In genomic region chr16:48914070-48914469, GRCh38 we compare ENCODE assay signal across 20 cellular contexts.
"Had no signal": no experiment of that assay in that cellular context is flagged by ENCODE, and none has a peak within 500 bp of the region (broad histone marks: within the 10 kb centered on the region; RNA-seq: fewer than 3 reads in every experiment).

No MANE protein-coding gene starts in this region.

- H3K36me3 Mint-ChIP-seq: stimulated activated memory B cell treated with anti-CD40 and anti-IgM and Interleukin-4, amounts not matched to agents 10 μg/mL and 1 μg/mL and 100 μg/mL, for 72 hours had no signal

- H3K9me3 ChIP-seq: body of pancreas, right lobe of liver, stomach, suprapubic skin, uterus had no signal

- ATAC-seq: activated CD4-positive, CD25-positive, alpha-beta regulatory T cell treated with anti-CD3 and anti-CD28 coated beads, Interleukin-2, amount 50 U/mL, for 24 hours; activated T-cell treated with anti-CD3 and anti-CD28 coated beads, Interleukin-2, amount 50 U/mL, for 72 hours; body of pancreas; esophagus mucosa; right lobe of liver; stimulated activated memory B cell treated with anti-CD40 and anti-IgM and Interleukin-4, amounts not matched to agents 10 μg/mL and 1 μg/mL and 100 μg/mL, for 72 hours had no signal

- H3K9me3 Mint-ChIP-seq: activated CD4-positive, alpha-beta T cell treated with anti-CD3 and anti-CD28 coated beads, Interleukin-2, amount 10 ng/mL, durations not matched to agents 24 days and 14 days; nephron had no signal

- H3K4me3 Mint-ChIP-seq: activated CD4-positive, alpha-beta memory T cell treated with anti-CD3 and anti-CD28 coated beads, Interleukin-2, amount 10 ng/mL, durations not matched to agents 7 days and 5 days; activated CD4-positive, alpha-beta T cell treated with anti-CD3 and anti-CD28 coated beads, Interleukin-2, amount 10 ng/mL, durations not matched to agents 24 days and 14 days; activated T-cell treated with anti-CD3 and anti-CD28 coated beads, Interleukin-2, amount 50 U/mL, for 72 hours; nephron; stimulated activated memory B cell treated with anti-CD40 and anti-IgM and Interleukin-4, amounts not matched to agents 10 μg/mL and 1 μg/mL and 100 μg/mL, for 72 hours had no signal

- DNase-seq: activated CD4-positive, alpha-beta memory T cell treated with anti-CD3 and anti-CD28 coated beads, Interleukin-2, amount 10 ng/mL, durations not matched to agents 7 days and 5 days; activated CD4-positive, alpha-beta T cell treated with anti-CD3 and anti-CD28 coated beads, Interleukin-2, amount 10 ng/mL, durations not matched to agents 24 days and 14 days; activated effector memory CD4-positive, alpha-beta T cell treated with anti-CD3 and anti-CD28 coated beads, Interleukin-2, amount 50 U/mL, for 16 hours; activated naive CD4-positive, alpha-beta T cell treated with anti-CD3 and anti-CD28 coated beads, Interleukin-2, amount 50 U/mL, for 16 hours; activated T-cell treated with anti-CD3 and anti-CD28 coated beads, Interleukin-2, amount 50 U/mL, for 72 hours; body of pancreas; dermis blood vessel endothelial cell; effector CD8-positive, alpha-beta T cell; foreskin melanocyte; glutamatergic neuron; nucleus accumbens; right lobe of liver; stimulated activated CD4-positive, alpha-beta T cell treated with anti-CD3 and anti-CD28 coated beads, Interleukin-2, amount 100 ng/mL, for 24 hours; stomach; uterus had no signal

- H3K27ac Mint-ChIP-seq: activated CD4-positive, alpha-beta memory T cell treated with anti-CD3 and anti-CD28 coated beads, Interleukin-2, amount 10 ng/mL, durations not matched to agents 7 days and 5 days; activated CD4-positive, alpha-beta T cell treated with anti-CD3 and anti-CD28 coated beads, Interleukin-2, amount 10 ng/mL, durations not matched to agents 24 days and 14 days; activated T-cell treated with anti-CD3 and anti-CD28 coated beads, Interleukin-2, amount 50 U/mL, for 72 hours; nephron; stimulated activated memory B cell treated with anti-CD40 and anti-IgM and Interleukin-4, amounts not matched to agents 10 μg/mL and 1 μg/mL and 100 μg/mL, for 72 hours had no signal

- H3K4me1 Mint-ChIP-seq: activated CD4-positive, alpha-beta memory T cell treated with anti-CD3 and anti-CD28 coated beads, Interleukin-2, amount 10 ng/mL, durations not matched to agents 7 days and 5 days; activated CD4-positive, alpha-beta T cell treated with anti-CD3 and anti-CD28 coated beads, Interleukin-2, amount 10 ng/mL, durations not matched to agents 24 days and 14 days; nephron; stimulated activated memory B cell treated with anti-CD40 and anti-IgM and Interleukin-4, amounts not matched to agents 10 μg/mL and 1 μg/mL and 100 μg/mL, for 72 hours had no signal

- H3K27me3 Mint-ChIP-seq: activated CD4-positive, alpha-beta memory T cell treated with anti-CD3 and anti-CD28 coated beads, Interleukin-2, amount 10 ng/mL, durations not matched to agents 7 days and 5 days; activated CD4-positive, alpha-beta T cell treated with anti-CD3 and anti-CD28 coated beads, Interleukin-2, amount 10 ng/mL, durations not matched to agents 24 days and 14 days; stimulated activated memory B cell treated with anti-CD40 and anti-IgM and Interleukin-4, amounts not matched to agents 10 μg/mL and 1 μg/mL and 100 μg/mL, for 72 hours had no signal
